ENCODE assay signal across 1 cellular context in the genomic region with DNA sequence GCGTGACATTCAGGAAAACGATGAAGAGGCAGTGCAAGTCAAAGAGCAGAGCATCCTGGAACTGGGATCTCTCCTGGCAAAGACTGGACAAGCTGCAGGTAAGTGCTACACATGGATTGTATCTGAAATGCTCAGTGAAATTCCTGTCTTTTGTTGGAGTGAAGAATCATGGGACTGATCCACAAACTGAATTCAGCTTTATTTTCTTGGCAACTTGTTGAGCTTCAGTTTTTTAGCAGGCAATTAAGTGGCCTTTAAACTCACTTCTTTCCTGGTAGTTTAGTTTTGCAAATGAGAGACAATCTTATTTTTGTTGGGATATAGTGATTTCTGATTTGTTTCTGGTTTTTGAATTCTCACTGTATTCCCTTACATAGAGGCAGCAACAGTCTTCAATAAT.
TF ChIP-seq lines count a peak whose summit lies in the region.

No MANE protein-coding gene starts in this region.

TF ChIP-seq in K562, 482 proteins besides CTCF, POLR2A, EP300 and RAD21:
- no peak for TF ChIP-seq CBFA2T2 (conservative IDR thresholded peaks at IDR 0.05)
- TF ChIP-seq SRSF9 (IDR thresholded peaks at IDR 0.05; ENCODE audit: borderline replicate concordance, low read depth, low read length), result no peak
- no peak for TF ChIP-seq SP1 (CRISPR knock-in tag; IDR thresholded peaks at IDR 0.05)
- TF ChIP-seq CHCHD3 (CRISPR knock-in tag; IDR thresholded peaks at IDR 0.05), result no peak
- TF ChIP-seq ZNF436 (CRISPR knock-in tag; IDR thresholded peaks at IDR 0.05), result no peak
- TF ChIP-seq KLF6 (CRISPR knock-in tag; IDR thresholded peaks at IDR 0.05; ENCODE audit: borderline replicate concordance), result no peak
- TF ChIP-seq TSC22D4 (tag; IDR thresholded peaks at IDR 0.05), result no peak
- TF ChIP-seq CREBBP (IDR thresholded peaks at IDR 0.05; ENCODE audit: low read depth, low read length), result no peak
- TF ChIP-seq, protein P1, sequence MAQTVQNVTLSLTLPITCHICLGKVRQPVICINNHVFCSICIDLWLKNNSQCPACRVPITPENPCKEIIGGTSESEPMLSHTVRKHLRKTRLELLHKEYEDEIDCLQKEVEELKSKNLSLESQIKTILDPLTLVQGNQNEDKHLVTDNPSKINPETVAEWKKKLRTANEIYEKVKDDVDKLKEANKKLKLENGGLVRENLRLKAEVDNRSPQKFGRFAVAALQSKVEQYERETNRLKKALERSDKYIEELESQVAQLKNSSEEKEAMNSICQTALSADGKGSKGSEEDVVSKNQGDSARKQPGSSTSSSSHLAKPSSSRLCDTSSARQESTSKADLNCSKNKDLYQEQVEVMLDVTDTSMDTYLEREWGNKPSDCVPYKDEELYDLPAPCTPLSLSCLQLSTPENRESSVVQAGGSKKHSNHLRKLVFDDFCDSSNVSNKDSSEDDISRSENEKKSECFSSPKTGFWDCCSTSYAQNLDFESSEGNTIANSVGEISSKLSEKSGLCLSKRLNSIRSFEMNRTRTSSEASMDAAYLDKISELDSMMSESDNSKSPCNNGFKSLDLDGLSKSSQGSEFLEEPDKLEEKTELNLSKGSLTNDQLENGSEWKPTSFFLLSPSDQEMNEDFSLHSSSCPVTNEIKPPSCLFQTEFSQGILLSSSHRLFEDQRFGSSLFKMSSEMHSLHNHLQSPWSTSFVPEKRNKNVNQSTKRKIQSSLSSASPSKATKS (CRISPR knock-in tag; IDR thresholded peaks at IDR 0.05), result no peak
- TF ChIP-seq, protein P2, sequence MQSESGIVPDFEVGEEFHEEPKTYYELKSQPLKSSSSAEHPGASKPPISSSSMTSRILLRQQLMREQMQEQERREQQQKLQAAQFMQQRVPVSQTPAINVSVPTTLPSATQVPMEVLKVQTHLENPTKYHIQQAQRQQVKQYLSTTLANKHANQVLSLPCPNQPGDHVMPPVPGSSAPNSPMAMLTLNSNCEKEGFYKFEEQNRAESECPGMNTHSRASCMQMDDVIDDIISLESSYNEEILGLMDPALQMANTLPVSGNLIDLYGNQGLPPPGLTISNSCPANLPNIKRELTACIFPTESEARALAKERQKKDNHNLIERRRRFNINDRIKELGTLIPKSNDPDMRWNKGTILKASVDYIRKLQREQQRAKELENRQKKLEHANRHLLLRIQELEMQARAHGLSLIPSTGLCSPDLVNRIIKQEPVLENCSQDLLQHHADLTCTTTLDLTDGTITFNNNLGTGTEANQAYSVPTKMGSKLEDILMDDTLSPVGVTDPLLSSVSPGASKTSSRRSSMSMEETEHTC (IDR thresholded peaks at IDR 0.05), result no peak
- no peak for TF ChIP-seq IFI16 (CRISPR knock-in tag; IDR thresholded peaks at IDR 0.05)
- TF ChIP-seq FOSL1 (tag; conservative IDR thresholded peaks at IDR 0.05), result no peak
